Comparison of ENCODE assay signal across 15 cellular contexts in genomic region chr1:53311909-53312305, GRCh38.
"Had no signal": no experiment of that assay in that cellular context is flagged by ENCODE, and none has a peak within 500 bp of the region (broad histone marks: within the 10 kb centered on the region; RNA-seq: fewer than 3 reads in every experiment).

No MANE protein-coding gene starts in this region.

- H3K27ac Mint-ChIP-seq: endodermal cell had no signal

- H3K4me1 ChIP-seq: lower lobe of right lung, right atrium auricular region, tibial nerve, vagina had no signal

- DNase-seq: activated CD4-positive, alpha-beta T cell treated with anti-CD3 and anti-CD28 coated beads, Interleukin-2, amount 50 U/mL, for 1 hour; activated T-cell treated with anti-CD3 and anti-CD28 coated beads, Interleukin-2, amount 50 U/mL, for 1 hour; dermis blood vessel endothelial cell; endodermal cell; erythroblast; glutamatergic neuron; lower lobe of right lung; mucosa of descending colon; naive thymus-derived CD8-positive, alpha-beta T cell; nucleus accumbens had no signal

- H3K27me3 ChIP-seq: right atrium auricular region, tibial nerve, vagina had no signal

- H3K4me3 ChIP-seq: lower lobe of right lung, mucosa of descending colon, right atrium auricular region, skin epidermis, tibial nerve, vagina had no signal

- H3K9me3 ChIP-seq: lower lobe of right lung, mucosa of descending colon, right atrium auricular region, tibial nerve, vagina had no signal

- H3K27me3 Mint-ChIP-seq: central memory CD8-positive, alpha-beta T cell; naive thymus-derived CD8-positive, alpha-beta T cell had no signal

- ATAC-seq: lower lobe of right lung; mucosa of descending colon; naive thymus-derived CD8-positive, alpha-beta T cell had no signal

- H3K9me3 Mint-ChIP-seq: central memory CD8-positive, alpha-beta T cell; endodermal cell; naive thymus-derived CD8-positive, alpha-beta T cell had no signal

- H3K4me3 Mint-ChIP-seq: central memory CD8-positive, alpha-beta T cell; endodermal cell; naive thymus-derived CD8-positive, alpha-beta T cell had no signal

- H3K36me3 ChIP-seq: lower lobe of right lung, right atrium auricular region, tibial nerve, vagina had no signal

- H3K36me3 Mint-ChIP-seq: naive thymus-derived CD8-positive, alpha-beta T cell had no signal

- H3K27ac ChIP-seq: lower lobe of right lung, right atrium auricular region, tibial nerve, vagina had no signal
